27 cellular contexts compared by ENCODE assay signal in the genomic region with DNA sequence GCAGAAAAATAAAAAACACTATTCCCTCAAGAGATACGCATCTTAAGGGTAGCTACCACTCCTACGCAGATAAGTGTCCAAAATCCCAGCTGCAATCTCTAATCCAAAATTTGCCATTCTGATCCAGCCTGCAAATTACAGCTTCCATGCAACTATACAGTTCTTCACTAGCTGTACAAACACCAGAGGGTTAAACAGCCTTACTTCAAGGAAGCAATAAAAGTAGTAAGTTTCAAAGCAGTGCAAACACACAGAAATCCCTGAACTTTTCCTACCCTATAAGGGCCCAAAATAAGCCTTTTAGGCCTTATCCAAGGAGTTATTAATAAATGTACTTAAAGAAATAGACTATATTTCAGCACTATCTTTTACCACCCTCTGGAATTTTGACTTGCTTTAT.
"Had no signal": no experiment of that assay in that cellular context is flagged by ENCODE, and none has a peak within 500 bp of the region (broad histone marks: within the 10 kb centered on the region; RNA-seq: fewer than 3 reads in every experiment).

No MANE protein-coding gene starts in this region.

- H3K27ac Mint-ChIP-seq: activated CD8-positive, alpha-beta T cell treated with anti-CD3 and anti-CD28 coated beads, Interleukin-2, amount 10 ng/mL, durations not matched to agents 7 days and 5 days; activated naive CD4-positive, alpha-beta T cell treated with anti-CD3 and anti-CD28 coated beads, Interleukin-2, amount 50 U/mL, for 24 hours; activated T-helper 1 cell treated with anti-CD3 and anti-CD28 coated beads, Interleukin-12 subunit alpha, Interleukin-12 subunit beta, Interleukin-2, Interleukin-4 antibody, amounts not matched to agents 30 ng/mL and 10 ng/mL and 1 ng/mL, durations not matched to agents 14 hours and 24 hours and 36 hours; T-helper 2 cell treated with Interferon-gamma antibody and Interleukin-4, amounts not matched to agents 5 μg/mL and 100 μg/mL, for 36 hours had no signal

- H3K27me3 ChIP-seq: body of pancreas, Peyer's patch, SJSA1 had no signal

- H3K27ac ChIP-seq: body of pancreas, Peyer's patch, RWPE1, SJSA1 had no signal

- H3K4me3 Mint-ChIP-seq: activated CD8-positive, alpha-beta T cell treated with anti-CD3 and anti-CD28 coated beads, Interleukin-2, amount 10 ng/mL, durations not matched to agents 7 days and 5 days; activated naive CD4-positive, alpha-beta T cell treated with anti-CD3 and anti-CD28 coated beads, Interleukin-2, amount 50 U/mL, for 24 hours; activated T-cell treated with anti-CD3 and anti-CD28 coated beads, Interleukin-2, amount 50 U/mL, for 24 hours; activated T-helper 1 cell treated with anti-CD3 and anti-CD28 coated beads, Interleukin-12 subunit alpha, Interleukin-12 subunit beta, Interleukin-2, Interleukin-4 antibody, amounts not matched to agents 30 ng/mL and 10 ng/mL and 1 ng/mL, durations not matched to agents 14 hours and 24 hours and 36 hours; T-helper 2 cell treated with Interferon-gamma antibody and Interleukin-4, amounts not matched to agents 5 μg/mL and 100 μg/mL, for 36 hours; WTC11 had no signal

- H3K4me3 ChIP-seq: body of pancreas, Peyer's patch, SJSA1 had no signal

- H3K36me3 ChIP-seq: Peyer's patch had no signal

- ATAC-seq: activated CD8-positive, alpha-beta T cell treated with anti-CD3 and anti-CD28 coated beads, Interleukin-2, amount 10 ng/mL, durations not matched to agents 7 days and 5 days; body of pancreas; SK-N-SH treated with all-trans-retinoic acid at 6 μM for 48 hours had no signal

- H3K9me3 Mint-ChIP-seq: activated naive CD4-positive, alpha-beta T cell treated with anti-CD3 and anti-CD28 coated beads, Interleukin-2, amount 50 U/mL, for 24 hours; activated T-cell treated with anti-CD3 and anti-CD28 coated beads, Interleukin-2, amount 50 U/mL, for 24 hours; activated T-helper 1 cell treated with anti-CD3 and anti-CD28 coated beads, Interleukin-12 subunit alpha, Interleukin-12 subunit beta, Interleukin-2, Interleukin-4 antibody, amounts not matched to agents 30 ng/mL and 10 ng/mL and 1 ng/mL, durations not matched to agents 14 hours and 24 hours and 36 hours; T-helper 2 cell treated with Interferon-gamma antibody and Interleukin-4, amounts not matched to agents 5 μg/mL and 100 μg/mL, for 36 hours; WTC11 had no signal

- H3K4me1 ChIP-seq: Peyer's patch had no signal

- DNase-seq: activated CD4-positive, alpha-beta T cell treated with anti-CD3 and anti-CD28 coated beads for 48 hours; activated CD4-positive, alpha-beta T cell treated with anti-CD3 and anti-CD28 coated beads, Interleukin-2, amount 50 U/mL, for 4 hours; activated CD4-positive, CD25-positive, alpha-beta regulatory T cell treated with anti-CD3 and anti-CD28 coated beads, Interleukin-2, amount 50 U/mL, for 72 hours; activated CD8-positive, alpha-beta T cell treated with anti-CD3 and anti-CD28 coated beads, Interleukin-2, amount 10 ng/mL, durations not matched to agents 7 days and 5 days; activated effector memory CD4-positive, alpha-beta T cell treated with Interleukin-2 at 50 U/mL for 16 hours; activated naive CD4-positive, alpha-beta T cell; activated T-cell treated with anti-CD3 and anti-CD28 coated beads, Interleukin-2, amount 50 U/mL, for 24 hours; aorta; body of pancreas; Kasumi-1; NCI-H1105 treated with DMSO at 0.1 percent for 48 hours; NCI-H1436 treated with DMSO at 0.1 percent for 48 hours; NCI-H187; NCI-H2081 treated with DMSO at 0.1 percent for 48 hours; NCI-H2227 treated with DMSO at 0.1 percent for 48 hours; NCI-H526; NCI-H82; Peyer's patch; Right ventricle myocardium superior; SW 1271 had no signal

- H3K27me3 Mint-ChIP-seq: activated naive CD4-positive, alpha-beta T cell treated with anti-CD3 and anti-CD28 coated beads, Interleukin-2, amount 50 U/mL, for 24 hours; activated T-cell treated with anti-CD3 and anti-CD28 coated beads, Interleukin-2, amount 50 U/mL, for 24 hours had no signal
